In the genomic region with DNA sequence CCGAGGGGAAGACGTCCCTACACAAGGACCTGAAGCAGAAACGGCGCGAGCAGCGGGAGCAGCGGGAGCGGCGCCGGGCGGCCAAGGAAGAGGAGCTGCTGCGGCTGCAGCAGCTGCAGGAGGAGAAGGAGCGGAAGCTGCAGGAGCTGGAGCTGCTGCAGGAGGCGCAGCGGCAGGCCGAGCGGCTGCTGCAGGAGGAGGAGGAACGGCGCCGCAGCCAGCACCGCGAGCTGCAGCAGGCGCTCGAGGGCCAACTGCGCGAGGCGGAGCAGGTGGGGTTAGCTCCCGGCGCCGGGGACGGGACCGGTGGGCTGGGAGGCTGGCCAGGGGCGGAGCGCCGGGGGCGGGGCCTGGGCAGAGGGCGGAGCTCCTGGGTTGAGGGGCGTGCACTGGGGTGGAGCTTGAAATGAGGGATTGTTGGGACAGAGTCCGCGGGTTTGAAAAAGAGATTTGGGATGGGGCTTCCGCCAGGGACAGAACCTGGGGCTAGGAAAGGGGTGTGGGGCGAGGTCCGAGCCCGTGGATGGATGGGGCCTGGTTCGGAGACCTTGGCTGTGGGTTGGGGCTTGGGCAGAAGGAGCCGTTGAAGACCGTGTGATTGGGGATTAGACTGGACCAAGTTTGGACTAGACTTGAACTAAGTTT, we compare ENCODE assay signal across 8 cellular contexts. TPM values are rescaled to one million over a fixed set of nuclear protein-coding genes. Genes with fewer than 3 reads are reported as not detected.
DNase-seq lines count a peak whose midpoint lies in the region; ATAC-seq and TF ChIP-seq lines count a peak whose summit lies in the region.

No MANE protein-coding gene starts in this region.

- H3K9me3 ChIP-seq in right cardiac atrium (ENCODE audit: control insufficient read depth, low read length) (no peaks in the 10 kb centered on the region), prostate gland (no peaks in the 10 kb centered on the region)

- peak; percentile 40 for DNase-seq in DMS153 (lab: John Stamatoyannopoulos, UW)
- DNase-seq in NCI-H1694 treated with DMSO at 0.1 percent for 48 hours (lab: John Stamatoyannopoulos, UW), result peak; percentile 23
- peak; percentile 27 for DNase-seq in astrocyte of the cerebellum (ENCODE audit: low read depth)
- peak; percentile 79 to 93 (median 90) for DNase-seq in right cardiac atrium
- peak; percentile 71 for DNase-seq in prostate gland (ENCODE audit: low spot score)
- DNase-seq in NOMO-1 treated with dmso at 0.1 percent for 144 hours (lab: John Stamatoyannopoulos, UW; ENCODE audit: unreplicated experiment), result no peak
- no peak for DNase-seq in stimulated activated naive CD4-positive, alpha-beta T cell treated with Interleukin-2 at 50 U/mL for 16 hours (lab: John Stamatoyannopoulos, UW)

- ATAC-seq in right cardiac atrium (peak; percentile 99), HG02610 (IDR thresholded peaks at IDR 0.05; ENCODE audit: unreplicated experiment) (no peak)

- peak; percentile 39 for TF ChIP-seq POLR2A in prostate gland (IDR thresholded peaks at IDR 0.05)

- H3K4me3 ChIP-seq in astrocyte of the cerebellum (ENCODE audit: low read depth, low read length) (peak overlapping the region; percentile 45), right cardiac atrium (ENCODE audit: low read length) (peak overlapping the region; percentile 45), prostate gland (peak overlapping the region; percentile 27 to 41)

- in situ Hi-C loops in astrocyte of the cerebellum (cut with HindIII; ENCODE audit: low sequenced_read_pairs), result no loop called here

- H3K27me3 ChIP-seq in right cardiac atrium (ENCODE audit: control insufficient read depth, insufficient read depth), result no peaks in the 10 kb centered on the region
- no peaks in the 10 kb centered on the region for H3K27me3 ChIP-seq in prostate gland (replicated peaks; ENCODE audit: insufficient read depth)

- TF ChIP-seq CTCF in astrocyte of the cerebellum (IDR thresholded peaks at IDR 0.05; ENCODE audit: low read depth, low read length, missing control alignments), result peak; percentile 10
- TF ChIP-seq CTCF in prostate gland (IDR thresholded peaks at IDR 0.05), result peak in 2 of 4 experiments; percentile 17 to 18

- H3K4me1 ChIP-seq in right cardiac atrium (ENCODE audit: control insufficient read depth, insufficient read depth, low read length), result no peaks in the 10 kb centered on the region
- H3K4me1 ChIP-seq in prostate gland (replicated peaks), result peaks cover 6% of the 10 kb centered on the region

- H3K27ac ChIP-seq in right cardiac atrium (ENCODE audit: low read length) (no peak overlapping the region), prostate gland (peak overlapping the region; percentile 22 to 44)

- no peaks in the 10 kb centered on the region for H3K36me3 ChIP-seq in prostate gland

- intact Hi-C loops in right cardiac atrium (cut with DNase I), result no loop called here
- intact Hi-C loops in prostate gland (cut with DNase I), result no loop called here

- WGBS in right cardiac atrium, result 20% methylated on average over 47 of the region's 47 CpGs
- WGBS in prostate gland, result 12% methylated on average over 47 of the region's 47 CpGs

RNA-seq across cellular contexts. Expression of gene DEF6, which starts 20.7 kb away (rescaled TPM):
- total RNA-seq in right cardiac atrium (1 to 10 TPM; 2.2 to 3.6 (median 2.7) TPM), prostate gland (10 to 100 TPM; 20.2 to 33.4 TPM)
- 1.3 TPM for polyA plus RNA-seq in right cardiac atrium

RNA-seq across cellular contexts. Expression of gene PPARD, which starts 24.0 kb away (rescaled TPM):
- total RNA-seq in right cardiac atrium (10 to 100 TPM; 20.5 to 22.6 (median 21.3) TPM), prostate gland (10 to 100 TPM; 21.2 to 24.1 TPM)
- polyA plus RNA-seq in right cardiac atrium, result 21.2 TPM

RNA-seq across cellular contexts. Expression of gene ZNF76, which starts 58.8 kb away (rescaled TPM):
- total RNA-seq in right cardiac atrium (10 to 100 TPM; 28.6 to 44.4 (median 38.2) TPM), prostate gland (10 to 100 TPM; 39.5 to 75.5 TPM)
- polyA plus RNA-seq in right cardiac atrium, result 35.8 TPM

Comparison
In these comparisons a context has a peak if more than half of its experiments do, and no peak if none do; other contexts are left out.
1. DNase-seq: peak in DMS153 (single experiment), NCI-H1694 treated with DMSO at 0.1 percent for 48 hours (single experiment), astrocyte of the cerebellum (single experiment), right cardiac atrium (3 of 3) and prostate gland (single experiment); none in NOMO-1 treated with dmso at 0.1 percent for 144 hours (single experiment) and stimulated activated naive CD4-positive, alpha-beta T cell treated with Interleukin-2 at 50 U/mL for 16 hours (single experiment).
2. RNA of gene DEF6, which starts 20.7 kb away (total RNA-seq): 20.2 to 33.4 TPM in prostate gland; 2.2 to 3.6 TPM in right cardiac atrium; every median in the first group is over 4 times any median in the second.
3. Peak in every context shown above with its lines, with median percentiles within 50 percentile points of each other: H3K4me3 ChIP-seq.